ENCODE assay signal across 23 cellular contexts in the genomic region with DNA sequence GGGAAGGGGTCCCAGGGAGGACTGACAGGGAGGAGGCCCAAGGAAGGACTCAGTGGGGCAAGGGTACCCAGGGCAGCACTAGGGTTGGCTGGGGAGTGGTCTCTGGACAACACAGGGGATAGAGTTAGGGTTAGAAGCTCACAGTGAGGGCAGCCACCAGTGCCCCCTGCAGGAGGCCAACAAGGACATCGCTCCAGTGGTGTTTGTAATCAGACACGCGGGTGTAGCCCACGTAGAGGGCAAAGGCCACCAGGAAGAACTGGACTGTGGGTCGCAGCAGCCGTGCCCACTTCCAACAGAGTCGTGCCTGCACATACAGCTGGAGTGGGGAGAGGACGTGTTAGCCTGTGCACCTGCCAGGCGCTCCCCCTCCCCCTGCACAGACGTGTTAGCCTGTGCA. TPM values are rescaled to one million over a fixed set of nuclear protein-coding genes. Genes with fewer than 3 reads are reported as not detected.
DNase-seq lines count a peak whose midpoint lies in the region; ATAC-seq, FAIRE-seq and TF ChIP-seq lines count a peak whose summit lies in the region.
"Had no signal": no experiment of that assay in that cellular context is flagged by ENCODE, and none has a peak within 500 bp of the region (broad histone marks: within the 10 kb centered on the region; RNA-seq: fewer than 3 reads in every experiment).

No MANE protein-coding gene starts in this region.

- H3K4me1 ChIP-seq in breast epithelium = no peaks in the 10 kb centered on the region
- no peaks in the 10 kb centered on the region for H3K4me1 ChIP-seq in keratinocyte (ENCODE audit: control insufficient read depth, extremely low read depth, insufficient read depth, low read length)
- H3K4me1 ChIP-seq in upper lobe of right lung = no peaks in the 10 kb centered on the region
- H3K4me1 ChIP-seq: adrenal gland, heart left ventricle, left ventricle myocardium inferior, pancreas had no signal

- no peak for TF ChIP-seq POLR2A in breast epithelium (IDR thresholded peaks at IDR 0.05)

- no peaks in the 10 kb centered on the region for H3K9me3 Mint-ChIP-seq in MCF 10A (ENCODE audit: unreplicated experiment)
- H3K9me3 Mint-ChIP-seq: activated CD8-positive, alpha-beta T cell treated with anti-CD3 and anti-CD28 coated beads for 36 hours; natural killer cell had no signal

- no peak overlapping the region for H3K9ac ChIP-seq in keratinocyte (ENCODE audit: control insufficient read depth, extremely low read depth, insufficient read depth, low read length)

- no peaks in the 10 kb centered on the region for H3K27me3 ChIP-seq in breast epithelium
- H3K27me3 ChIP-seq in keratinocyte (ENCODE audit: control insufficient read depth, extremely low read depth, insufficient read depth, low read length) = no peaks in the 10 kb centered on the region
- H3K27me3 ChIP-seq in upper lobe of right lung = peaks cover 11% of the 10 kb centered on the region
- H3K27me3 ChIP-seq: dorsolateral prefrontal cortex, pancreas had no signal

- CTCF ChIA-PET in MCF 10A (lab: Yijun Ruan, JAX) (no interaction called here), HEK293T (lab: Yijun Ruan, JAX) (no interaction called here)

- ATAC-seq in upper lobe of right lung = peak; percentile 28
- ATAC-seq in GM19397 (IDR thresholded peaks at IDR 0.05; ENCODE audit: unreplicated experiment) = no peak
- ATAC-seq: activated CD4-positive, CD25-positive, alpha-beta regulatory T cell treated with anti-CD3 and anti-CD28 coated beads, Interleukin-2, amount 50 U/mL, for 24 hours; activated CD8-positive, alpha-beta T cell treated with anti-CD3 and anti-CD28 coated beads for 36 hours; natural killer cell; pancreas; sciatic nerve had no signal

- peaks cover 7% of the 10 kb centered on the region for H3K36me3 Mint-ChIP-seq in MCF 10A (ENCODE audit: insufficient read depth, unreplicated experiment)
- H3K36me3 Mint-ChIP-seq: natural killer cell had no signal

- H3K36me3 ChIP-seq in breast epithelium = no peaks in the 10 kb centered on the region
- peaks cover 0 to 2% of the 10 kb centered on the region in 2 experiments for H3K36me3 ChIP-seq in keratinocyte (ENCODE audit: control insufficient read depth in 2 of 2, extremely low read depth in 1 of 2, insufficient read depth in 2 of 2, low read length in 2 of 2)
- no peaks in the 10 kb centered on the region for H3K36me3 ChIP-seq in upper lobe of right lung
- H3K36me3 ChIP-seq: adrenal gland, heart left ventricle, left ventricle myocardium inferior, pancreas had no signal

- H3K4me3 ChIP-seq in breast epithelium (no peak overlapping the region), keratinocyte (ENCODE audit: control insufficient read depth in 2 of 3, extremely low read depth in 1 of 3, insufficient read depth in 2 of 3, low read depth in 1 of 3, low read length in 3 of 3) (no peak overlapping the region), upper lobe of right lung (no peak overlapping the region)
- H3K4me3 ChIP-seq: adrenal gland, dorsolateral prefrontal cortex, heart left ventricle, left ventricle myocardium inferior, pancreas had no signal

- H3K4me2 ChIP-seq in keratinocyte (ENCODE audit: control insufficient read depth, extremely low read depth, insufficient read depth, low read depth, low read length) = no peak overlapping the region

- TF ChIP-seq CTCF in MCF 10A (IDR thresholded peaks at IDR 0.05; ENCODE audit: unreplicated experiment) (peak; percentile 19), breast epithelium (IDR thresholded peaks at IDR 0.05) (no peak), keratinocyte (optimal IDR thresholded peaks at IDR 0.05 in 1 of 3, IDR thresholded peaks at IDR 0.05 in 1 of 3, conservative IDR thresholded peaks at IDR 0.05 in 1 of 3; ENCODE audit: extremely low read depth in 1 of 3, insufficient read depth in 2 of 3, low read length in 3 of 3) (peak in 2 of 3 experiments; percentile 4 to 16), upper lobe of right lung (IDR thresholded peaks at IDR 0.05) (no peak)

- H3K27ac ChIP-seq in breast epithelium = no peak overlapping the region
- no peak overlapping the region for H3K27ac ChIP-seq in keratinocyte (ENCODE audit: control insufficient read depth, insufficient read depth, low read length)
- no peak overlapping the region for H3K27ac ChIP-seq in upper lobe of right lung
- H3K27ac ChIP-seq: adrenal gland, dorsolateral prefrontal cortex, epithelial cell of prostate, heart left ventricle, left ventricle myocardium inferior, pancreas, RWPE1 had no signal

- no peak overlapping the region for H3K27ac Mint-ChIP-seq in MCF 10A (ENCODE audit: low read depth, unreplicated experiment)
- H3K27ac Mint-ChIP-seq: activated CD8-positive, alpha-beta T cell treated with anti-CD3 and anti-CD28 coated beads for 36 hours; natural killer cell had no signal

- DNase-seq in MCF 10A (ENCODE audit: unreplicated experiment) (no peak), breast epithelium (ENCODE audit: low spot score in 2 of 2) (no peak), HEK293T (ENCODE audit: extremely low spot score) (peak; percentile 12), keratinocyte (ENCODE audit: low read depth, low spot score) (no peak), upper lobe of right lung (peak; percentile 56), NCI-H2107 treated with DMSO at 0.1 percent for 48 hours (lab: John Stamatoyannopoulos, UW; ENCODE audit: unreplicated experiment) (no peak), SKM-1 treated with dmso at 0.1 percent for 144 hours (lab: John Stamatoyannopoulos, UW; ENCODE audit: unreplicated experiment) (no peak)
- DNase-seq: activated CD8-positive, alpha-beta T cell treated with anti-CD3 and anti-CD28 coated beads for 36 hours; activated naive CD4-positive, alpha-beta T cell; adrenal gland; C1 segment of cervical spinal cord; heart left ventricle; left ventricle myocardium inferior; natural killer cell; NCI-H526 treated with DMSO at 0.1 percent for 48 hours; pancreas; substantia nigra had no signal

- dilution Hi-C loops in keratinocyte (cut with MboI; ENCODE audit: extremely low pct_ligation_motif_present, low sequenced_read_pairs) = no loop called here

- no peaks in the 10 kb centered on the region for H3K79me2 ChIP-seq in keratinocyte (ENCODE audit: control insufficient read depth, insufficient read depth, low read length)

- H3K9me3 ChIP-seq in breast epithelium (no peaks in the 10 kb centered on the region), keratinocyte (ENCODE audit: control insufficient read depth, low read depth, low read length) (no peaks in the 10 kb centered on the region), upper lobe of right lung (no peaks in the 10 kb centered on the region)
- H3K9me3 ChIP-seq: adrenal gland, heart left ventricle, left ventricle myocardium inferior, pancreas had no signal

- H3K4me1 Mint-ChIP-seq in MCF 10A (ENCODE audit: insufficient read depth, unreplicated experiment) = no peaks in the 10 kb centered on the region
- H3K4me1 Mint-ChIP-seq: natural killer cell had no signal

- H3K27me3 Mint-ChIP-seq in MCF 10A (ENCODE audit: insufficient read depth, unreplicated experiment) = peaks cover 8% of the 10 kb centered on the region

- FAIRE-seq in keratinocyte (lab: Jason Lieb, UNC) = no peak
- FAIRE-seq: pancreas had no signal

- POLR2A ChIA-PET in MCF 10A (lab: Yijun Ruan, JAX) = no interaction called here
- POLR2A ChIA-PET in HEK293T (lab: Yijun Ruan, JAX) = no interaction called here

- H3K4me3 Mint-ChIP-seq in MCF 10A (ENCODE audit: unreplicated experiment) = no peak overlapping the region
- H3K4me3 Mint-ChIP-seq: activated CD8-positive, alpha-beta T cell treated with anti-CD3 and anti-CD28 coated beads for 36 hours; natural killer cell had no signal

- intact Hi-C loops in MCF 10A (cut with micrococcal nuclease) = no loop called here
- intact Hi-C loops in breast epithelium (cut with DNase I; ENCODE audit: low total_unique reads) = no loop called here
- intact Hi-C loops in upper lobe of right lung (cut with DNase I) = no loop called here

- H3K9me1 ChIP-seq in keratinocyte (ENCODE audit: control insufficient read depth, extremely low read depth, insufficient read depth, low read length) = no peaks in the 10 kb centered on the region

- no TSS peak for BruUV-seq in MCF 10A (replicated peaks; lab: Mats Ljungman, UMichigan)

- H2AFZ ChIP-seq in keratinocyte (ENCODE audit: control insufficient read depth, low read length) = no peak overlapping the region

- no peaks in the 10 kb centered on the region for H4K20me1 ChIP-seq in keratinocyte (ENCODE audit: control insufficient read depth, extremely low read depth, insufficient read depth, low read length)

TF ChIP-seq in HEK293T, 16 proteins besides CTCF, POLR2A, EP300 and RAD21 (continues in another document):
- TF ChIP-seq FOXA1 (IDR thresholded peaks at IDR 0.05) (no peak), L3MBTL2 (conservative IDR thresholded peaks at IDR 0.05) (no peak), HDGF (IDR thresholded peaks at IDR 0.05; ENCODE audit: borderline replicate concordance) (no peak), SP1 (IDR thresholded peaks at IDR 0.05) (no peak), BHLHE40 (IDR thresholded peaks at IDR 0.05; ENCODE audit: borderline replicate concordance) (no peak), LEF1 (IDR thresholded peaks at IDR 0.05; ENCODE audit: borderline replicate concordance) (no peak), ARNT (IDR thresholded peaks at IDR 0.05) (no peak), ZNF384 (IDR thresholded peaks at IDR 0.05) (no peak), CTBP1 (IDR thresholded peaks at IDR 0.05; ENCODE audit: borderline replicate concordance) (no peak), SUZ12 (IDR thresholded peaks at IDR 0.05) (no peak), FOXK2 (IDR thresholded peaks at IDR 0.05) (no peak), FOXM1 (IDR thresholded peaks at IDR 0.05; ENCODE audit: borderline replicate concordance) (no peak), NFRKB (IDR thresholded peaks at IDR 0.05) (no peak)

RNA-seq across cellular contexts. Expression of a gene that starts 9.2 kb away (rescaled TPM):
- total RNA-seq in MCF 10A (2022) (5.4 and 9.4 TPM in 2 replicates), breast epithelium (100 to 1,000 TPM in 2 of 3 donors, under 1 TPM in 1; 0.48 to 166 (median 120) TPM), upper lobe of right lung (5.7 TPM)
- polyA plus RNA-seq in keratinocyte = 13.4 to 45.9 TPM (median 13.6 TPM) in 3 replicates
- polyA plus RNA-seq in keratinocyte (2011; ENCODE audit: low read depth) = 2.0 TPM
- polyA plus RNA-seq in keratinocyte (2011; cell fraction: cytosol; rRNA removed) = 11.5 and 24.0 TPM in 2 replicates
- 32.8 and 41.4 TPM in 2 replicates for polyA plus RNA-seq in keratinocyte (2011; cell fraction: nucleus; rRNA removed)
- polyA plus RNA-seq in keratinocyte (2012; ENCODE audit: low replicate concordance) = 17.1 and 36.3 TPM in 2 replicates
- polyA minus RNA-seq in keratinocyte = 13.5 to 91.7 TPM (median 14.5 TPM) in 3 replicates
- 11.9 TPM for polyA minus RNA-seq in keratinocyte (2011; cell fraction: cytosol; rRNA and poly(A)+ RNA removed)
- 12.0 and 12.7 TPM in 2 replicates for polyA minus RNA-seq in keratinocyte (2011; cell fraction: nucleus; rRNA and poly(A)+ RNA removed)
- total RNA-seq: left ventricle myocardium inferior had no signal

Comparison
In these comparisons a context has a peak if more than half of its experiments do, and no peak if none do; other contexts are left out.
1. CTCF ChIP-seq: peak in MCF 10A (single experiment) and keratinocyte (2 of 3); none in breast epithelium (0 of 3) and upper lobe of right lung (single experiment).
2. DNase-seq: peak in HEK293T (single experiment) and upper lobe of right lung (single experiment); none in MCF 10A (single experiment), breast epithelium (0 of 2), keratinocyte (single experiment), NCI-H2107 treated with DMSO at 0.1 percent for 48 hours (single experiment) and SKM-1 treated with dmso at 0.1 percent for 144 hours (single experiment).